In genomic region chr2:101278925-101279324, GRCh38 we compare ENCODE assay signal across 18 cellular contexts. TPM values are rescaled to one million over a fixed set of nuclear protein-coding genes. Genes with fewer than 3 reads are reported as not detected.
DNase-seq lines count a peak whose midpoint lies in the region; ATAC-seq and TF ChIP-seq lines count a peak whose summit lies in the region.
"Had no signal": no experiment of that assay in that cellular context is flagged by ENCODE, and none has a peak within 500 bp of the region (broad histone marks: within the 10 kb centered on the region; RNA-seq: fewer than 3 reads in every experiment).

No MANE protein-coding gene starts in this region.

- no peak for TF ChIP-seq POLR2A in Peyer's patch (IDR thresholded peaks at IDR 0.05)

- no peaks in the 10 kb centered on the region for H3K9me3 Mint-ChIP-seq in activated CD8-positive, alpha-beta T cell treated with anti-CD3 and anti-CD28 coated beads for 36 hours
- no peaks in the 10 kb centered on the region for H3K9me3 Mint-ChIP-seq in activated CD8-positive, alpha-beta T cell treated with anti-CD3 and anti-CD28 coated beads, Interleukin-2, amount 10 ng/mL, durations not matched to agents 7 days and 5 days (ENCODE audit: insufficient read depth)
- H3K9me3 Mint-ChIP-seq in CD4-positive, alpha-beta T cell = no peaks in the 10 kb centered on the region
- no peaks in the 10 kb centered on the region for H3K9me3 Mint-ChIP-seq in T-cell
- no peaks in the 10 kb centered on the region for H3K9me3 Mint-ChIP-seq in naive thymus-derived CD4-positive, alpha-beta T cell
- no peaks in the 10 kb centered on the region for H3K9me3 Mint-ChIP-seq in stimulated activated naive B cell treated with anti-CD40 and anti-IgM and Interleukin-4, amounts not matched to agents 10 μg/mL and 1 μg/mL and 100 μg/mL, for 72 hours

- peaks cover 52% of the 10 kb centered on the region for H3K36me3 Mint-ChIP-seq in activated CD8-positive, alpha-beta T cell treated with anti-CD3 and anti-CD28 coated beads for 36 hours (ENCODE audit: low read depth)
- peaks cover 67% of the 10 kb centered on the region for H3K36me3 Mint-ChIP-seq in activated CD8-positive, alpha-beta T cell treated with anti-CD3 and anti-CD28 coated beads, Interleukin-2, amount 10 ng/mL, durations not matched to agents 7 days and 5 days (ENCODE audit: low read depth)
- H3K36me3 Mint-ChIP-seq in CD4-positive, alpha-beta T cell (ENCODE audit: low read depth) = peaks cover 88% of the 10 kb centered on the region
- H3K36me3 Mint-ChIP-seq in T-cell = peaks cover 63% of the 10 kb centered on the region
- peaks cover 18 to 57% (median 45%) of the 10 kb centered on the region in 5 donors for H3K36me3 Mint-ChIP-seq in naive thymus-derived CD4-positive, alpha-beta T cell
- H3K36me3 Mint-ChIP-seq in stimulated activated naive B cell treated with anti-CD40 and anti-IgM and Interleukin-4, amounts not matched to agents 10 μg/mL and 1 μg/mL and 100 μg/mL, for 72 hours = peaks cover 31 to 48% of the 10 kb centered on the region in 2 donors

- H3K36me3 ChIP-seq in naive thymus-derived CD4-positive, alpha-beta T cell (ENCODE audit: control insufficient read depth in 2 of 3, insufficient read depth in 3 of 3, low read length in 3 of 3) = peaks cover 16 to 69% (median 32%) of the 10 kb centered on the region in 3 experiments
- H3K36me3 ChIP-seq in HAP-1 (replicated peaks) = peaks cover 60% of the 10 kb centered on the region
- peaks cover 0 to 91% (median 0%) of the 10 kb centered on the region in 3 donors for H3K36me3 ChIP-seq in Peyer's patch

- peaks cover 18% of the 10 kb centered on the region for H3K4me1 Mint-ChIP-seq in activated CD8-positive, alpha-beta T cell treated with anti-CD3 and anti-CD28 coated beads for 36 hours (ENCODE audit: low read depth)
- peaks cover 12% of the 10 kb centered on the region for H3K4me1 Mint-ChIP-seq in activated CD8-positive, alpha-beta T cell treated with anti-CD3 and anti-CD28 coated beads, Interleukin-2, amount 10 ng/mL, durations not matched to agents 7 days and 5 days (ENCODE audit: low read depth)
- peaks cover 64% of the 10 kb centered on the region for H3K4me1 Mint-ChIP-seq in CD4-positive, alpha-beta T cell (ENCODE audit: low read depth)
- peaks cover 24 to 42% (median 38%) of the 10 kb centered on the region in 3 donors for H3K4me1 Mint-ChIP-seq in T-cell
- H3K4me1 Mint-ChIP-seq in naive thymus-derived CD4-positive, alpha-beta T cell = peaks cover 13 to 40% (median 29%) of the 10 kb centered on the region in 7 donors
- H3K4me1 Mint-ChIP-seq in stimulated activated naive B cell treated with anti-CD40 and anti-IgM and Interleukin-4, amounts not matched to agents 10 μg/mL and 1 μg/mL and 100 μg/mL, for 72 hours = no peaks in the 10 kb centered on the region

- H3K27me3 Mint-ChIP-seq in activated CD8-positive, alpha-beta T cell treated with anti-CD3 and anti-CD28 coated beads for 36 hours = no peaks in the 10 kb centered on the region
- H3K27me3 Mint-ChIP-seq in activated CD8-positive, alpha-beta T cell treated with anti-CD3 and anti-CD28 coated beads, Interleukin-2, amount 10 ng/mL, durations not matched to agents 7 days and 5 days (ENCODE audit: low read depth) = no peaks in the 10 kb centered on the region
- H3K27me3 Mint-ChIP-seq in CD4-positive, alpha-beta T cell = no peaks in the 10 kb centered on the region
- no peaks in the 10 kb centered on the region for H3K27me3 Mint-ChIP-seq in T-cell
- H3K27me3 Mint-ChIP-seq in naive thymus-derived CD4-positive, alpha-beta T cell = no peaks in the 10 kb centered on the region
- no peaks in the 10 kb centered on the region for H3K27me3 Mint-ChIP-seq in stimulated activated naive B cell treated with anti-CD40 and anti-IgM and Interleukin-4, amounts not matched to agents 10 μg/mL and 1 μg/mL and 100 μg/mL, for 72 hours

- no peaks in the 10 kb centered on the region for H3K4me1 ChIP-seq in naive thymus-derived CD4-positive, alpha-beta T cell (ENCODE audit: control insufficient read depth in 2 of 2, insufficient read depth in 2 of 2, low read length in 2 of 2)
- H3K4me1 ChIP-seq in HAP-1 = no peaks in the 10 kb centered on the region
- H3K4me1 ChIP-seq in Peyer's patch = no peaks in the 10 kb centered on the region
- H3K4me1 ChIP-seq: BE2C, SJCRH30 had no signal

- no peak overlapping the region for H3K27ac ChIP-seq in CD4-positive, alpha-beta T cell (ENCODE audit: low read depth, low read length)
- no peak overlapping the region for H3K27ac ChIP-seq in naive thymus-derived CD4-positive, alpha-beta T cell (ENCODE audit: low read depth, low read length)
- no peak overlapping the region for H3K27ac ChIP-seq in Peyer's patch
- H3K27ac ChIP-seq: KMS-11, SJCRH30 had no signal

- in situ Hi-C loops in HAP-1 (cut with MboI; ENCODE audit: low sequenced_read_pairs) = no loop called here

- POLR2A ChIA-PET in activated CD8-positive, alpha-beta T cell treated with anti-CD3 and anti-CD28 coated beads for 36 hours (lab: Charles Lee) = no interaction called here
- POLR2A ChIA-PET in activated CD8-positive, alpha-beta T cell treated with anti-CD3 and anti-CD28 coated beads, Interleukin-2, amount 10 ng/mL, durations not matched to agents 7 days and 5 days (lab: Charles Lee) = no interaction called here
- POLR2A ChIA-PET in CD4-positive, alpha-beta T cell (lab: Charles Lee) = no interaction called here
- POLR2A ChIA-PET in T-cell (lab: Charles Lee) = no interaction called here
- POLR2A ChIA-PET in naive thymus-derived CD4-positive, alpha-beta T cell (lab: Charles Lee) = no interaction called here

- no peaks in the 10 kb centered on the region for H3K27me3 ChIP-seq in CD4-positive, alpha-beta T cell (ENCODE audit: control insufficient read depth, insufficient read depth, low read length)
- no peaks in the 10 kb centered on the region for H3K27me3 ChIP-seq in naive thymus-derived CD4-positive, alpha-beta T cell (ENCODE audit: control insufficient read depth in 2 of 2, insufficient read depth in 2 of 2, low read length in 2 of 2)
- H3K27me3 ChIP-seq in HAP-1 (ENCODE audit: low read depth) (no peaks in the 10 kb centered on the region), Peyer's patch (no peaks in the 10 kb centered on the region)
- H3K27me3 ChIP-seq: BE2C, SJCRH30 had no signal

- intact Hi-C loops in activated CD8-positive, alpha-beta T cell treated with anti-CD3 and anti-CD28 coated beads for 36 hours (cut with micrococcal nuclease) = no loop called here
- intact Hi-C loops in CD4-positive, alpha-beta T cell (cut with DNase I, micrococcal nuclease) = loop anchor here in 1 of 2 experiments (2.0 kb wide), 1 partner anchor 20 kb away; no protein-coding TSS in a partner anchor
- intact Hi-C loops in naive thymus-derived CD4-positive, alpha-beta T cell (cut with micrococcal nuclease) = loop anchor here in 1 of 2 donors (10.0 kb wide), 1 partner anchor 106 kb away; the partner anchor contains the start of gene CREG2

- no peak overlapping the region for H3K4me3 ChIP-seq in naive thymus-derived CD4-positive, alpha-beta T cell (ENCODE audit: low read length)
- H3K4me3 ChIP-seq in HAP-1 = no peak overlapping the region
- H3K4me3 ChIP-seq in Peyer's patch = no peak overlapping the region
- H3K4me3 ChIP-seq: SJCRH30 had no signal

- CTCF ChIA-PET in activated CD8-positive, alpha-beta T cell treated with anti-CD3 and anti-CD28 coated beads for 36 hours (lab: Charles Lee) = interaction anchor here (1.5 kb wide), 1 partner anchor 24 kb away, joined by 3 read pairs; no protein-coding TSS in a partner anchor
- CTCF ChIA-PET in activated CD8-positive, alpha-beta T cell treated with anti-CD3 and anti-CD28 coated beads, Interleukin-2, amount 10 ng/mL, durations not matched to agents 7 days and 5 days (lab: Charles Lee) = no interaction called here
- CTCF ChIA-PET in CD4-positive, alpha-beta T cell (lab: Charles Lee) = no interaction called here
- CTCF ChIA-PET in T-cell (lab: Charles Lee) = interaction anchor here in 1 of 2 donors (0.7 kb wide), 1 partner anchor 26 kb away, joined by 3 read pairs; no protein-coding TSS in a partner anchor
- CTCF ChIA-PET in naive thymus-derived CD4-positive, alpha-beta T cell (lab: Charles Lee) = no interaction called here

- H3K27ac Mint-ChIP-seq in activated CD8-positive, alpha-beta T cell treated with anti-CD3 and anti-CD28 coated beads for 36 hours = peak overlapping the region; percentile 4
- H3K27ac Mint-ChIP-seq in activated CD8-positive, alpha-beta T cell treated with anti-CD3 and anti-CD28 coated beads, Interleukin-2, amount 10 ng/mL, durations not matched to agents 7 days and 5 days = no peak overlapping the region
- H3K27ac Mint-ChIP-seq in CD4-positive, alpha-beta T cell = peak overlapping the region; percentile 63
- peak overlapping the region; percentile 52 to 71 for H3K27ac Mint-ChIP-seq in T-cell
- H3K27ac Mint-ChIP-seq in naive thymus-derived CD4-positive, alpha-beta T cell = peak overlapping the region in 8 of 9 donors; percentile 3 to 85 (median 66)
- no peak overlapping the region for H3K27ac Mint-ChIP-seq in stimulated activated naive B cell treated with anti-CD40 and anti-IgM and Interleukin-4, amounts not matched to agents 10 μg/mL and 1 μg/mL and 100 μg/mL, for 72 hours

- ATAC-seq in activated CD8-positive, alpha-beta T cell treated with anti-CD3 and anti-CD28 coated beads for 36 hours = no peak
- no peak for ATAC-seq in activated CD8-positive, alpha-beta T cell treated with anti-CD3 and anti-CD28 coated beads, Interleukin-2, amount 10 ng/mL, durations not matched to agents 7 days and 5 days
- no peak for ATAC-seq in CD4-positive, alpha-beta T cell (ENCODE audit: poor library complexity)
- ATAC-seq in T-cell (replicated peaks in 1 of 4) = no peak
- no peak for ATAC-seq in naive thymus-derived CD4-positive, alpha-beta T cell
- ATAC-seq in stimulated activated naive B cell treated with anti-CD40 and anti-IgM and Interleukin-4, amounts not matched to agents 10 μg/mL and 1 μg/mL and 100 μg/mL, for 72 hours (replicated peaks) = no peak

- TF ChIP-seq CTCF in activated CD8-positive, alpha-beta T cell treated with anti-CD3 and anti-CD28 coated beads for 36 hours (IDR thresholded peaks at IDR 0.05) = no peak
- TF ChIP-seq CTCF in CD4-positive, alpha-beta T cell (IDR thresholded peaks at IDR 0.05) = no peak
- no peak for TF ChIP-seq CTCF in Peyer's patch (IDR thresholded peaks at IDR 0.05)

- no peak overlapping the region for H3K4me3 Mint-ChIP-seq in activated CD8-positive, alpha-beta T cell treated with anti-CD3 and anti-CD28 coated beads for 36 hours
- no peak overlapping the region for H3K4me3 Mint-ChIP-seq in activated CD8-positive, alpha-beta T cell treated with anti-CD3 and anti-CD28 coated beads, Interleukin-2, amount 10 ng/mL, durations not matched to agents 7 days and 5 days
- H3K4me3 Mint-ChIP-seq in CD4-positive, alpha-beta T cell = no peak overlapping the region
- no peak overlapping the region for H3K4me3 Mint-ChIP-seq in T-cell
- H3K4me3 Mint-ChIP-seq in naive thymus-derived CD4-positive, alpha-beta T cell = no peak overlapping the region
- H3K4me3 Mint-ChIP-seq in stimulated activated naive B cell treated with anti-CD40 and anti-IgM and Interleukin-4, amounts not matched to agents 10 μg/mL and 1 μg/mL and 100 μg/mL, for 72 hours = no peak overlapping the region

- no peak for DNase-seq in activated CD8-positive, alpha-beta T cell treated with anti-CD3 and anti-CD28 coated beads for 36 hours
- no peak for DNase-seq in activated CD8-positive, alpha-beta T cell treated with anti-CD3 and anti-CD28 coated beads, Interleukin-2, amount 10 ng/mL, durations not matched to agents 7 days and 5 days
- no peak for DNase-seq in CD4-positive, alpha-beta T cell
- DNase-seq in T-cell (no peak), HAP-1 (ENCODE audit: low spot score in 2 of 2) (no peak), Peyer's patch (no peak)
- DNase-seq in naive thymus-derived CD4-positive, alpha-beta T cell = no peak
- no peak for DNase-seq in stimulated activated naive B cell treated with anti-CD40 and anti-IgM and Interleukin-4, amounts not matched to agents 10 μg/mL and 1 μg/mL and 100 μg/mL, for 72 hours
- DNase-seq: BE2C, DMS79, GOT3, NCI-H1417, NCI-H187, NCI-H226, NCI-H524, NCI-H82, SJCRH30 had no signal

- H3K9me3 ChIP-seq in CD4-positive, alpha-beta T cell (ENCODE audit: control insufficient read depth, low read length) = no peaks in the 10 kb centered on the region
- no peaks in the 10 kb centered on the region for H3K9me3 ChIP-seq in naive thymus-derived CD4-positive, alpha-beta T cell (ENCODE audit: control insufficient read depth in 2 of 3, low read length in 3 of 3)
- H3K9me3 ChIP-seq in HAP-1 (no peaks in the 10 kb centered on the region), Peyer's patch (no peaks in the 10 kb centered on the region)
- H3K9me3 ChIP-seq: BE2C, SJCRH30 had no signal

RNA-seq across cellular contexts. Expression of gene CNOT11, which starts 26.2 kb away (rescaled TPM):
- 10 to 100 TPM; 56.7 to 59.7 TPM for total RNA-seq in activated CD8-positive, alpha-beta T cell treated with anti-CD3 and anti-CD28 coated beads for 36 hours
- 10 to 100 TPM; 64.4 to 64.7 TPM for total RNA-seq in activated CD8-positive, alpha-beta T cell treated with anti-CD3 and anti-CD28 coated beads, Interleukin-2, amount 10 ng/mL, durations not matched to agents 7 days and 5 days
- 10 to 100 TPM; 39.4 to 46.8 TPM for total RNA-seq in CD4-positive, alpha-beta T cell
- total RNA-seq in T-cell (10 to 100 TPM; 45.8 to 52.5 (median 50.7) TPM), Peyer's patch (10 to 100 TPM; 46.4 to 82.9 (median 48.1) TPM)
- 10 to 100 TPM; 49.0 to 65.7 (median 54.3) TPM for total RNA-seq in naive thymus-derived CD4-positive, alpha-beta T cell
- polyA plus RNA-seq in naive thymus-derived CD4-positive, alpha-beta T cell = 10 to 100 TPM; 60.4 to 64.0 TPM

RNA-seq across cellular contexts. Expression of gene RNF149, which starts 29.6 kb away (rescaled TPM):
- 10 to 100 TPM; 48.7 to 53.2 TPM for total RNA-seq in activated CD8-positive, alpha-beta T cell treated with anti-CD3 and anti-CD28 coated beads for 36 hours
- 10 to 100 TPM; 64.2 to 71.5 TPM for total RNA-seq in activated CD8-positive, alpha-beta T cell treated with anti-CD3 and anti-CD28 coated beads, Interleukin-2, amount 10 ng/mL, durations not matched to agents 7 days and 5 days
- 100 to 1,000 TPM; 139 to 150 TPM for total RNA-seq in CD4-positive, alpha-beta T cell
- 100 to 1,000 TPM; 114 to 139 (median 123) TPM for total RNA-seq in T-cell
- 100 to 1,000 TPM in 4 of 5 experiments, 10 to 100 TPM in 1; 88.9 to 159 (median 114) TPM for total RNA-seq in naive thymus-derived CD4-positive, alpha-beta T cell
- polyA plus RNA-seq in naive thymus-derived CD4-positive, alpha-beta T cell = 10 to 100 TPM; 45.2 to 52.6 TPM
- total RNA-seq in Peyer's patch = 10 to 100 TPM; 61.1 to 86.2 (median 70.5) TPM

Comparison
In these comparisons a context has a peak if more than half of its experiments do, and no peak if none do; other contexts are left out.
1. H3K27ac Mint-ChIP-seq: peak in activated CD8-positive, alpha-beta T cell treated with anti-CD3 and anti-CD28 coated beads for 36 hours (single experiment), CD4-positive, alpha-beta T cell (single experiment), T-cell (2 of 2) and naive thymus-derived CD4-positive, alpha-beta T cell (8 of 9); none in activated CD8-positive, alpha-beta T cell treated with anti-CD3 and anti-CD28 coated beads, Interleukin-2, amount 10 ng/mL, durations not matched to agents 7 days and 5 days (single experiment) and stimulated activated naive B cell treated with anti-CD40 and anti-IgM and Interleukin-4, amounts not matched to agents 10 μg/mL and 1 μg/mL and 100 μg/mL, for 72 hours (single experiment).